Comparison of ENCODE assay signal across 8 cellular contexts in the genomic region with DNA sequence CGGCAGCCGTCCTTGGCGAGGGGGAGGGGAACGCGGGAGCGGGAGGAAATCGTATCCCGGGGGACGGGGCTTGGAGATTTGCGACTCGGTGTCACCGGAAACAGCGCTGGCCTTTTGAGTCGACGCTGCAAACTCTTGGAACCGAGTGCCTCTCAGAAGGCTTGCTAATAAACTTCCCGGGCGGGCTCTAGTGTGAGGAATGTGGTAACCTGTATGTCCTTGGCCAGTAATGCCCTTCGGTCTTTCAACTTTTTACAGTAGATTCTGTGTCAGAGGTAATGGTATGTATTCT.
A peak's percentile ranks its signal among the peaks of the same experiment; 100 is the strongest.
DNase-seq lines count a peak whose midpoint lies in the region; ATAC-seq and FAIRE-seq lines count a peak whose summit lies in the region.

No MANE protein-coding gene starts in this region.

- H3K4me1 Mint-ChIP-seq in activated T-cell treated with anti-CD3 and anti-CD28 coated beads, Interleukin-2, amount 50 U/mL, for 24 hours (ENCODE audit: low read depth) = peaks cover 45% of the 10 kb centered on the region
- H3K4me1 Mint-ChIP-seq in T-helper 17 cell = peaks cover 36% of the 10 kb centered on the region

- no peaks in the 10 kb centered on the region for H3K27me3 Mint-ChIP-seq in activated T-cell treated with anti-CD3 and anti-CD28 coated beads, Interleukin-2, amount 50 U/mL, for 24 hours
- H3K27me3 Mint-ChIP-seq in T-helper 17 cell = no peaks in the 10 kb centered on the region

- no peaks in the 10 kb centered on the region for H3K36me3 ChIP-seq in small intestine (ENCODE audit: control insufficient read depth in 2 of 2, insufficient read depth in 2 of 2, low read length in 2 of 2)

- WGBS in small intestine, 3 donors = 0% methylated on average over 19 of the region's 19 CpGs

- peaks cover 45% of the 10 kb centered on the region for H3K36me3 Mint-ChIP-seq in activated T-cell treated with anti-CD3 and anti-CD28 coated beads, Interleukin-2, amount 50 U/mL, for 24 hours (ENCODE audit: low read depth)
- H3K36me3 Mint-ChIP-seq in T-helper 17 cell (ENCODE audit: low read depth) = no peaks in the 10 kb centered on the region

- ATAC-seq in T-helper 17 cell = no peak
- ATAC-seq in HG03378 (IDR thresholded peaks at IDR 0.05; ENCODE audit: unreplicated experiment) = no peak
- no peak for ATAC-seq in HG02571 (IDR thresholded peaks at IDR 0.05; ENCODE audit: unreplicated experiment)

- H3K9me3 ChIP-seq in T-helper 17 cell (ENCODE audit: control insufficient read depth, low read length, poor library complexity, severe bottlenecking) (no peaks in the 10 kb centered on the region), small intestine (ENCODE audit: control insufficient read depth, low read depth) (no peaks in the 10 kb centered on the region)

- peak overlapping the region; percentile 88 for H3K4me3 Mint-ChIP-seq in activated T-cell treated with anti-CD3 and anti-CD28 coated beads, Interleukin-2, amount 50 U/mL, for 24 hours
- H3K4me3 Mint-ChIP-seq in T-helper 17 cell = peak overlapping the region; percentile 92

- no peaks in the 10 kb centered on the region for H3K27me3 ChIP-seq in small intestine (ENCODE audit: control insufficient read depth in 2 of 2, insufficient read depth in 2 of 2, low read length in 2 of 2)

- H3K4me1 ChIP-seq in small intestine (ENCODE audit: control insufficient read depth in 2 of 2, insufficient read depth in 1 of 2, low read depth in 1 of 2, low read length in 1 of 2) = peaks cover 0 to 5% of the 10 kb centered on the region in 2 donors

- H3K27ac ChIP-seq in small intestine (ENCODE audit: low read depth in 1 of 2, low read length in 1 of 2) = peak overlapping the region; percentile 84 to 100

- H3K4me3 ChIP-seq in small intestine (ENCODE audit: low read depth in 1 of 2, low read length in 2 of 2) = peak overlapping the region; percentile 90 to 97

- FAIRE-seq in small intestine (lab: Jason Lieb, UNC) = no peak

- DNase-seq in activated T-cell treated with anti-CD3 and anti-CD28 coated beads, Interleukin-2, amount 50 U/mL, for 24 hours = no peak
- DNase-seq in activated T-cell treated with anti-CD3 and anti-CD28 coated beads, Interleukin-2, amount 50 U/mL, for 1 hour = no peak
- no peak for DNase-seq in T-helper 17 cell
- DNase-seq in glomerular endothelial cell (ENCODE audit: extremely low read depth, low read depth, low spot score) = peak; percentile 29
- DNase-seq in small intestine = peak; percentile 85
- DNase-seq in NCI-H128 (lab: John Stamatoyannopoulos, UW; ENCODE audit: unreplicated experiment) = no peak

- H3K27ac Mint-ChIP-seq in activated T-cell treated with anti-CD3 and anti-CD28 coated beads, Interleukin-2, amount 50 U/mL, for 24 hours = peak overlapping the region; percentile 95
- peak overlapping the region; percentile 89 for H3K27ac Mint-ChIP-seq in T-helper 17 cell

- H3K9me3 Mint-ChIP-seq in activated T-cell treated with anti-CD3 and anti-CD28 coated beads, Interleukin-2, amount 50 U/mL, for 24 hours = no peaks in the 10 kb centered on the region

Comparison
In these comparisons a context has a peak if more than half of its experiments do, and no peak if none do; other contexts are left out.
1. DNase-seq: peak in glomerular endothelial cell (single experiment) and small intestine (single experiment); none in activated T-cell treated with anti-CD3 and anti-CD28 coated beads, Interleukin-2, amount 50 U/mL, for 24 hours (single experiment), activated T-cell treated with anti-CD3 and anti-CD28 coated beads, Interleukin-2, amount 50 U/mL, for 1 hour (single experiment), T-helper 17 cell (0 of 3) and NCI-H128 (single experiment).